1 cellular context compared by ENCODE assay signal in the genomic region with DNA sequence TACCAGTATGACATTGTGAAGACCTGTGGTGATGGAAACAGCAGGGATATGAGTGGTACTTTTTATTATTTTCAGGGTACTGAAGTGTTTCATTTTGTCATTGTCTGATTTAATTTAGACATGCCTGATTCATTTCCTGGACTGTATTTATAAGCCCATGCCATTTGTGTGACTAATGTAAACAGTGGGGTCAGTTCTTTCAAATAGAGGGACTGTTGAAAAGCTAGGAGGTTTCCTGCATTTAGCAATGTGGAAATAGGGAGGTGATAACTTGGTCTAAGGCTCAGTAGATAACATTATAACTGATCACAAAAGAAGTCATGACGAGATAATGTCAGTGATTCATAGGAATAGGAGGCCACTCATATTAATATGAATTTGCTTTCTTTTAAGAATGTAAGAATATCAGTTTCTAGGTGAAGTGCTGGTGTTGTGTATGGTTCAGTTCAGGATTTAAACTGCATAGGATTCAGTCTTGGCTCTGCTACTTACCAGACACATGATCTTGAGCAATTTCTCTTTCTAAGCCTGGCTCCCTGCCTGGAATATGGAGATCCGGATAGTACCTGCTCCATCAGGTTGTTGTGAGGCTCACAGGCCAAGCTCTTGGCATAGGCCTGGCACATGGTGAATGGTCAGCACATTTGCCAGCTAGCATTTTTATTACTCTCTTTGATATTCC.
TF ChIP-seq lines count a peak whose summit lies in the region.

No MANE protein-coding gene starts in this region.

TF ChIP-seq in SK-N-SH, 30 proteins besides CTCF, POLR2A, EP300 and RAD21 (continued from another document):
- TF ChIP-seq, protein P1, sequence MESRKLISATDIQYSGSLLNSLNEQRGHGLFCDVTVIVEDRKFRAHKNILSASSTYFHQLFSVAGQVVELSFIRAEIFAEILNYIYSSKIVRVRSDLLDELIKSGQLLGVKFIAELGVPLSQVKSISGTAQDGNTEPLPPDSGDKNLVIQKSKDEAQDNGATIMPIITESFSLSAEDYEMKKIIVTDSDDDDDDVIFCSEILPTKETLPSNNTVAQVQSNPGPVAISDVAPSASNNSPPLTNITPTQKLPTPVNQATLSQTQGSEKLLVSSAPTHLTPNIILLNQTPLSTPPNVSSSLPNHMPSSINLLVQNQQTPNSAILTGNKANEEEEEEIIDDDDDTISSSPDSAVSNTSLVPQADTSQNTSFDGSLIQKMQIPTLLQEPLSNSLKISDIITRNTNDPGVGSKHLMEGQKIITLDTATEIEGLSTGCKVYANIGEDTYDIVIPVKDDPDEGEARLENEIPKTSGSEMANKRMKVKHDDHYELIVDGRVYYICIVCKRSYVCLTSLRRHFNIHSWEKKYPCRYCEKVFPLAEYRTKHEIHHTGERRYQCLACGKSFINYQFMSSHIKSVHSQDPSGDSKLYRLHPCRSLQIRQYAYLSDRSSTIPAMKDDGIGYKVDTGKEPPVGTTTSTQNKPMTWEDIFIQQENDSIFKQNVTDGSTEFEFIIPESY (IDR thresholded peaks at IDR 0.05; ENCODE audit: borderline replicate concordance, low read depth) = no peak
- no peak for TF ChIP-seq MEF2A (IDR thresholded peaks at IDR 0.05; ENCODE audit: borderline replicate concordance, low read depth)
- TF ChIP-seq RXRA (IDR thresholded peaks at IDR 0.05; ENCODE audit: borderline replicate concordance, low read depth) = no peak
- TF ChIP-seq POLR2AphosphoS5 (IDR thresholded peaks at IDR 0.05; ENCODE audit: low read depth, low read length) = no peak
- TF ChIP-seq, protein P2, sequence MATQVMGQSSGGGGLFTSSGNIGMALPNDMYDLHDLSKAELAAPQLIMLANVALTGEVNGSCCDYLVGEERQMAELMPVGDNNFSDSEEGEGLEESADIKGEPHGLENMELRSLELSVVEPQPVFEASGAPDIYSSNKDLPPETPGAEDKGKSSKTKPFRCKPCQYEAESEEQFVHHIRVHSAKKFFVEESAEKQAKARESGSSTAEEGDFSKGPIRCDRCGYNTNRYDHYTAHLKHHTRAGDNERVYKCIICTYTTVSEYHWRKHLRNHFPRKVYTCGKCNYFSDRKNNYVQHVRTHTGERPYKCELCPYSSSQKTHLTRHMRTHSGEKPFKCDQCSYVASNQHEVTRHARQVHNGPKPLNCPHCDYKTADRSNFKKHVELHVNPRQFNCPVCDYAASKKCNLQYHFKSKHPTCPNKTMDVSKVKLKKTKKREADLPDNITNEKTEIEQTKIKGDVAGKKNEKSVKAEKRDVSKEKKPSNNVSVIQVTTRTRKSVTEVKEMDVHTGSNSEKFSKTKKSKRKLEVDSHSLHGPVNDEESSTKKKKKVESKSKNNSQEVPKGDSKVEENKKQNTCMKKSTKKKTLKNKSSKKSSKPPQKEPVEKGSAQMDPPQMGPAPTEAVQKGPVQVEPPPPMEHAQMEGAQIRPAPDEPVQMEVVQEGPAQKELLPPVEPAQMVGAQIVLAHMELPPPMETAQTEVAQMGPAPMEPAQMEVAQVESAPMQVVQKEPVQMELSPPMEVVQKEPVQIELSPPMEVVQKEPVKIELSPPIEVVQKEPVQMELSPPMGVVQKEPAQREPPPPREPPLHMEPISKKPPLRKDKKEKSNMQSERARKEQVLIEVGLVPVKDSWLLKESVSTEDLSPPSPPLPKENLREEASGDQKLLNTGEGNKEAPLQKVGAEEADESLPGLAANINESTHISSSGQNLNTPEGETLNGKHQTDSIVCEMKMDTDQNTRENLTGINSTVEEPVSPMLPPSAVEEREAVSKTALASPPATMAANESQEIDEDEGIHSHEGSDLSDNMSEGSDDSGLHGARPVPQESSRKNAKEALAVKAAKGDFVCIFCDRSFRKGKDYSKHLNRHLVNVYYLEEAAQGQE (IDR thresholded peaks at IDR 0.05; ENCODE audit: low read depth, low read length) = no peak
- no peak for TF ChIP-seq ELF1 (IDR thresholded peaks at IDR 0.05)
- TF ChIP-seq SIN3A (IDR thresholded peaks at IDR 0.05; ENCODE audit: borderline replicate concordance, low read depth, low read length) = no peak
- peak; percentile 52 for TF ChIP-seq JUND (IDR thresholded peaks at IDR 0.05)
- TF ChIP-seq SMC3 (IDR thresholded peaks at IDR 0.05; ENCODE audit: low read depth, low read length) = no peak
- no peak for TF ChIP-seq GATA2 (CRISPR knock-in tag; IDR thresholded peaks at IDR 0.05)
- no peak for TF ChIP-seq EZH2phosphoT487 (IDR thresholded peaks at IDR 0.05; ENCODE audit: borderline replicate concordance, low read depth)
- no peak for TF ChIP-seq RFX5 (IDR thresholded peaks at IDR 0.05; ENCODE audit: low read length)
- TF ChIP-seq TAF1 (IDR thresholded peaks at IDR 0.05; ENCODE audit: borderline replicate concordance, low read depth, low read length) = no peak
- no peak for TF ChIP-seq NFIC (IDR thresholded peaks at IDR 0.05; ENCODE audit: borderline replicate concordance)
- no peak for TF ChIP-seq FOXJ3 (CRISPR knock-in tag; IDR thresholded peaks at IDR 0.05)
- TF ChIP-seq GABPA (IDR thresholded peaks at IDR 0.05; ENCODE audit: low read depth) = no peak
